In genomic region chr11:98358551-98358950, GRCh38 we compare ENCODE assay signal across 29 cellular contexts.
"Had no signal": no experiment of that assay in that cellular context is flagged by ENCODE, and none has a peak within 500 bp of the region (broad histone marks: within the 10 kb centered on the region; RNA-seq: fewer than 3 reads in every experiment).

No MANE protein-coding gene starts in this region.

- DNase-seq: activated CD4-positive, alpha-beta memory T cell treated with anti-CD3 and anti-CD28 coated beads, Interleukin-2, amount 10 ng/mL, durations not matched to agents 7 days and 5 days; activated CD4-positive, alpha-beta T cell treated with anti-CD3 and anti-CD28 coated beads for 1 hour; activated CD4-positive, alpha-beta T cell treated with anti-CD3 and anti-CD28 coated beads for 4 hours; activated CD4-positive, alpha-beta T cell treated with anti-CD3 and anti-CD28 coated beads, Interleukin-2, amount 10 ng/mL, durations not matched to agents 7 days and 5 days; activated CD4-positive, alpha-beta T cell treated with anti-CD3 and anti-CD28 coated beads, Interleukin-2, amount 50 U/mL, for 4 hours; activated CD8-positive, alpha-beta memory T cell treated with anti-CD3 and anti-CD28 coated beads, Interleukin-2, amount 50 U/mL, for 48 hours; activated effector memory CD4-positive, alpha-beta T cell treated with Interleukin-2 at 50 U/mL for 16 hours; activated gamma-delta T cell treated with Interleukin-2 at 50 U/mL for 16 hours; activated naive CD4-positive, alpha-beta T cell treated with anti-CD3 and anti-CD28 coated beads, Interleukin-2, amount 50 U/mL, for 16 hours; activated naive CD4-positive, alpha-beta T cell treated with Interleukin-2 at 50 U/mL for 16 hours; activated T-cell treated with anti-CD3 and anti-CD28 coated beads for 4 hours; activated T-cell treated with anti-CD3 and anti-CD28 coated beads, Interleukin-2, amount 50 U/mL, for 24 hours; activated T-cell treated with anti-CD3 and anti-CD28 coated beads, Interleukin-2, amount 50 U/mL, for 72 hours; amniotic stem cell; anterior cingulate cortex; brain microvascular endothelial cell; cortex of kidney; dermis blood vessel endothelial cell; effector CD4-positive, alpha-beta T cell; effector memory CD8-positive, alpha-beta T cell; erythroblast; foreskin melanocyte; T-helper 2 cell had no signal

- H3K4me1 Mint-ChIP-seq: activated CD4-positive, alpha-beta memory T cell treated with anti-CD3 and anti-CD28 coated beads, Interleukin-2, amount 10 ng/mL, durations not matched to agents 7 days and 5 days; activated CD4-positive, alpha-beta T cell treated with anti-CD3 and anti-CD28 coated beads, Interleukin-2, amount 10 ng/mL, durations not matched to agents 7 days and 5 days; activated T-helper 17 cell treated with anti-CD3 and anti-CD28 coated beads, Interleukin-2, amount 50 U/mL, for 72 hours; WTC11 had no signal

- ATAC-seq: activated T-cell treated with anti-CD3 and anti-CD28 coated beads, Interleukin-2, amount 50 U/mL, for 72 hours; activated T-helper 17 cell treated with anti-CD3 and anti-CD28 coated beads, Interleukin-2, amount 50 U/mL, for 72 hours; effector memory CD8-positive, alpha-beta T cell; gastroesophageal sphincter; WTC11 had no signal

- H3K27me3 ChIP-seq: brain microvascular endothelial cell, esophagus muscularis mucosa, gastroesophageal sphincter had no signal

- H3K4me1 ChIP-seq: esophagus muscularis mucosa, gastroesophageal sphincter had no signal

- H3K9me3 Mint-ChIP-seq: activated CD4-positive, alpha-beta T cell treated with anti-CD3 and anti-CD28 coated beads, Interleukin-2, amount 10 ng/mL, durations not matched to agents 7 days and 5 days had no signal

- H3K27me3 Mint-ChIP-seq: activated CD4-positive, alpha-beta memory T cell treated with anti-CD3 and anti-CD28 coated beads, Interleukin-2, amount 10 ng/mL, durations not matched to agents 7 days and 5 days; activated CD4-positive, alpha-beta T cell treated with anti-CD3 and anti-CD28 coated beads, Interleukin-2, amount 10 ng/mL, durations not matched to agents 7 days and 5 days; activated naive CD8-positive, alpha-beta T cell; activated T-cell treated with anti-CD3 and anti-CD28 coated beads, Interleukin-2, amount 50 U/mL, for 24 hours; activated T-helper 17 cell treated with anti-CD3 and anti-CD28 coated beads, Interleukin-2, amount 50 U/mL, for 72 hours; effector memory CD8-positive, alpha-beta T cell had no signal

- H3K4me3 Mint-ChIP-seq: activated CD4-positive, alpha-beta memory T cell treated with anti-CD3 and anti-CD28 coated beads, Interleukin-2, amount 10 ng/mL, durations not matched to agents 7 days and 5 days; activated CD4-positive, alpha-beta T cell treated with anti-CD3 and anti-CD28 coated beads, Interleukin-2, amount 10 ng/mL, durations not matched to agents 7 days and 5 days; activated naive CD8-positive, alpha-beta T cell; activated T-cell treated with anti-CD3 and anti-CD28 coated beads, Interleukin-2, amount 50 U/mL, for 24 hours; activated T-cell treated with anti-CD3 and anti-CD28 coated beads, Interleukin-2, amount 50 U/mL, for 72 hours; activated T-helper 17 cell treated with anti-CD3 and anti-CD28 coated beads, Interleukin-2, amount 50 U/mL, for 72 hours; effector memory CD8-positive, alpha-beta T cell; WTC11 had no signal

- H3K36me3 ChIP-seq: brain microvascular endothelial cell, esophagus muscularis mucosa, gastroesophageal sphincter had no signal

- H3K9me3 ChIP-seq: esophagus muscularis mucosa, gastroesophageal sphincter had no signal

- H3K27ac Mint-ChIP-seq: activated CD4-positive, alpha-beta memory T cell treated with anti-CD3 and anti-CD28 coated beads, Interleukin-2, amount 10 ng/mL, durations not matched to agents 7 days and 5 days; activated CD4-positive, alpha-beta T cell treated with anti-CD3 and anti-CD28 coated beads, Interleukin-2, amount 10 ng/mL, durations not matched to agents 7 days and 5 days; activated naive CD8-positive, alpha-beta T cell; activated T-cell treated with anti-CD3 and anti-CD28 coated beads, Interleukin-2, amount 50 U/mL, for 24 hours; activated T-cell treated with anti-CD3 and anti-CD28 coated beads, Interleukin-2, amount 50 U/mL, for 72 hours; activated T-helper 17 cell treated with anti-CD3 and anti-CD28 coated beads, Interleukin-2, amount 50 U/mL, for 72 hours; effector memory CD8-positive, alpha-beta T cell; WTC11 had no signal

- H3K27ac ChIP-seq: brain microvascular endothelial cell, esophagus muscularis mucosa, gastroesophageal sphincter, VCaP had no signal

- H3K36me3 Mint-ChIP-seq: activated naive CD8-positive, alpha-beta T cell; WTC11 had no signal

- H3K4me3 ChIP-seq: esophagus muscularis mucosa, gastroesophageal sphincter had no signal
